In the genomic region with DNA sequence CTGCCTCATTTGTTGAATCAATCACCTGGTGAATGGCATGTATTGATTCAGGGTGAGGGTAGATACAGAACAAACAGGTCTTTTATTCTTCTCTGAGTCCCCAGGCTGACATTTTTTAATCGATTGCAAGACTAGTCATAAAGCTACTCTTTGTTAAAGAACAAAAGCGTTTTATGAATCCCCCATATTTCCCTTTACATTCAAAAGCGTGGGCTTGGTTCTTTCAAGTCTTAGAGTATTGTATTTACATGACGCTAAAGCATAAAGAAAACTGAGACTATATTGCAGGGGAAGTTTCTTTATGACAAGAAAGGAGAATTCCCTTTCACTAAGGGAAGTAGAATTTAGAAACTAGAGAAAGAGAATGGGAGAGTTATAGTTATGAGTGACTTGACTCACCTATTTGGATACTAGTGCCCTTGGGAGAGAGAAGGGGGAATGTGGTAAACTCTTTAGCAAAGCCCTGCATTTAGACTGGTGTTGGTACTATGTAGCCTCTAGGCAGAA, we compare ENCODE assay signal across 18 cellular contexts.
DNase-seq lines count a peak whose midpoint lies in the region; ATAC-seq and TF ChIP-seq lines count a peak whose summit lies in the region.
"Had no signal": no experiment of that assay in that cellular context is flagged by ENCODE, and none has a peak within 500 bp of the region (broad histone marks: within the 10 kb centered on the region; RNA-seq: fewer than 3 reads in every experiment).

No MANE protein-coding gene starts in this region.

- no peak for TF ChIP-seq CTCF in progenitor cell of endocrine pancreas (IDR thresholded peaks at IDR 0.05; ENCODE audit: unreplicated experiment)

- peaks cover 11% of the 10 kb centered on the region for H3K9me3 Mint-ChIP-seq in progenitor cell of endocrine pancreas (ENCODE audit: low read depth)
- H3K9me3 Mint-ChIP-seq: activated naive CD8-positive, alpha-beta T cell treated with anti-CD3 and anti-CD28 coated beads, Interleukin-2, amount 10 ng/mL, durations not matched to agents 7 days and 5 days; activated T-cell treated with anti-CD3 and anti-CD28 coated beads, Interleukin-2, amount 50 U/mL, for 72 hours had no signal

- no peaks in the 10 kb centered on the region for H3K27me3 Mint-ChIP-seq in progenitor cell of endocrine pancreas
- H3K27me3 Mint-ChIP-seq: activated naive CD8-positive, alpha-beta T cell treated with anti-CD3 and anti-CD28 coated beads, Interleukin-2, amount 10 ng/mL, durations not matched to agents 7 days and 5 days had no signal

- peak overlapping the region; percentile 97 for H3K27ac Mint-ChIP-seq in progenitor cell of endocrine pancreas
- H3K27ac Mint-ChIP-seq: activated naive CD8-positive, alpha-beta T cell treated with anti-CD3 and anti-CD28 coated beads, Interleukin-2, amount 10 ng/mL, durations not matched to agents 7 days and 5 days; stimulated activated naive B cell treated with anti-CD40 and anti-IgM and Interleukin-4, amounts not matched to agents 10 μg/mL and 1 μg/mL and 100 μg/mL, for 72 hours had no signal

- no peak overlapping the region for H3K4me3 Mint-ChIP-seq in progenitor cell of endocrine pancreas (ENCODE audit: low read depth)
- H3K4me3 Mint-ChIP-seq: activated naive CD8-positive, alpha-beta T cell treated with anti-CD3 and anti-CD28 coated beads, Interleukin-2, amount 10 ng/mL, durations not matched to agents 7 days and 5 days; activated T-cell treated with anti-CD3 and anti-CD28 coated beads, Interleukin-2, amount 50 U/mL, for 72 hours; stimulated activated naive B cell treated with anti-CD40 and anti-IgM and Interleukin-4, amounts not matched to agents 10 μg/mL and 1 μg/mL and 100 μg/mL, for 72 hours had no signal

- H3K36me3 Mint-ChIP-seq in progenitor cell of endocrine pancreas (ENCODE audit: insufficient read depth), result peaks cover 6% of the 10 kb centered on the region
- H3K36me3 Mint-ChIP-seq: activated naive CD8-positive, alpha-beta T cell treated with anti-CD3 and anti-CD28 coated beads, Interleukin-2, amount 10 ng/mL, durations not matched to agents 7 days and 5 days; stimulated activated naive B cell treated with anti-CD40 and anti-IgM and Interleukin-4, amounts not matched to agents 10 μg/mL and 1 μg/mL and 100 μg/mL, for 72 hours had no signal

- peaks cover 38% of the 10 kb centered on the region for H3K4me1 Mint-ChIP-seq in progenitor cell of endocrine pancreas (ENCODE audit: low read depth)
- H3K4me1 Mint-ChIP-seq: activated naive CD8-positive, alpha-beta T cell treated with anti-CD3 and anti-CD28 coated beads, Interleukin-2, amount 10 ng/mL, durations not matched to agents 7 days and 5 days; stimulated activated naive B cell treated with anti-CD40 and anti-IgM and Interleukin-4, amounts not matched to agents 10 μg/mL and 1 μg/mL and 100 μg/mL, for 72 hours had no signal

- peak; percentile 18 for DNase-seq in DMS153 treated with DMSO at 0.1 percent for 48 hours (lab: John Stamatoyannopoulos, UW; ENCODE audit: unreplicated experiment)
- no peak for DNase-seq in DMS153 (lab: John Stamatoyannopoulos, UW)
- no peak for DNase-seq in progenitor cell of endocrine pancreas (ENCODE audit: low spot score, unreplicated experiment)
- DNase-seq in Ammon's horn (ENCODE audit: low spot score), result no peak
- DNase-seq: activated CD4-positive, alpha-beta T cell treated with anti-CD3 and anti-CD28 coated beads, Interleukin-2, amount 50 U/mL, for 1 hour; activated naive CD8-positive, alpha-beta T cell treated with anti-CD3 and anti-CD28 coated beads, Interleukin-2, amount 10 ng/mL, durations not matched to agents 7 days and 5 days; activated T-cell treated with anti-CD3 and anti-CD28 coated beads, Interleukin-2, amount 50 U/mL, for 72 hours; glutamatergic neuron; NCI-H2029 treated with DMSO at 0.1 percent for 48 hours; NCI-H82; Peyer's patch; stimulated activated naive B cell treated with anti-CD40 and anti-IgM and Interleukin-4, amounts not matched to agents 10 μg/mL and 1 μg/mL and 100 μg/mL, for 72 hours; transverse colon had no signal

- ATAC-seq in HG02759 (IDR thresholded peaks at IDR 0.05; ENCODE audit: unreplicated experiment) (peak; percentile 59), HG03558 (IDR thresholded peaks at IDR 0.05; ENCODE audit: extremely low read depth, unreplicated experiment) (peak; percentile 52), HG03571 (IDR thresholded peaks at IDR 0.05; ENCODE audit: unreplicated experiment) (no peak), GM18909 (IDR thresholded peaks at IDR 0.05; ENCODE audit: poor library complexity, unreplicated experiment) (no peak)
- ATAC-seq: SK-N-SH treated with all-trans-retinoic acid at 6 μM for 48 hours; stimulated activated naive B cell treated with anti-CD40 and anti-IgM and Interleukin-4, amounts not matched to agents 10 μg/mL and 1 μg/mL and 100 μg/mL, for 72 hours had no signal

Comparison
In these comparisons a context has a peak if more than half of its experiments do, and no peak if none do; other contexts are left out.
1. ATAC-seq: peak in HG02759 (single experiment) and HG03558 (single experiment); none in HG03571 (single experiment) and GM18909 (single experiment).